In genomic region chr1:110555807-110556470, GRCh38 we compare ENCODE assay signal across 13 cellular contexts. TPM values are rescaled to one million over a fixed set of nuclear protein-coding genes. Genes with fewer than 3 reads are reported as not detected.
A peak's percentile ranks its signal among the peaks of the same experiment; 100 is the strongest.
DNase-seq lines count a peak whose midpoint lies in the region; ATAC-seq and TF ChIP-seq lines count a peak whose summit lies in the region.
"Had no signal": no experiment of that assay in that cellular context is flagged by ENCODE, and none has a peak within 500 bp of the region (broad histone marks: within the 10 kb centered on the region; RNA-seq: fewer than 3 reads in every experiment).

No MANE protein-coding gene starts in this region.

- peaks cover 45% of the 10 kb centered on the region for H3K27me3 Mint-ChIP-seq in activated CD4-positive, alpha-beta T cell treated with anti-CD3 and anti-CD28 coated beads for 36 hours

- peaks cover 2% of the 10 kb centered on the region for H3K4me1 Mint-ChIP-seq in activated CD4-positive, alpha-beta T cell treated with anti-CD3 and anti-CD28 coated beads for 36 hours

- H3K4me3 ChIP-seq in ectodermal cell (ENCODE audit: insufficient read depth, low read depth, low read length) (peak overlapping the region; percentile 33), mesodermal cell (ENCODE audit: extremely low read depth, insufficient read depth, low read length, poor library complexity, severe bottlenecking) (peak overlapping the region; percentile 18), upper lobe of right lung (peak overlapping the region; percentile 40)

- H3K27me3 ChIP-seq in ectodermal cell (ENCODE audit: control insufficient read depth, insufficient read depth, low read length, poor library complexity, severe bottlenecking) = peaks cover 55% of the 10 kb centered on the region
- peaks cover 18% of the 10 kb centered on the region for H3K27me3 ChIP-seq in upper lobe of right lung

- H3K27ac Mint-ChIP-seq in activated CD4-positive, alpha-beta T cell treated with anti-CD3 and anti-CD28 coated beads for 36 hours = no peak overlapping the region
- H3K27ac Mint-ChIP-seq: IgD-negative memory B cell; naive thymus-derived CD8-positive, alpha-beta T cell had no signal

- H3K4me3 Mint-ChIP-seq in activated CD4-positive, alpha-beta T cell treated with anti-CD3 and anti-CD28 coated beads for 36 hours = no peak overlapping the region

- H3K36me3 ChIP-seq in ectodermal cell (ENCODE audit: control insufficient read depth, insufficient read depth, low read length) (no peaks in the 10 kb centered on the region), mesodermal cell (ENCODE audit: control insufficient read depth, insufficient read depth, low read length) (no peaks in the 10 kb centered on the region), upper lobe of right lung (no peaks in the 10 kb centered on the region)
- H3K36me3 ChIP-seq: cardiac muscle cell had no signal

- no peak overlapping the region for H3K27ac ChIP-seq in ectodermal cell (ENCODE audit: insufficient read depth, low read depth, low read length, poor library complexity, severe bottlenecking)
- H3K27ac ChIP-seq in mesodermal cell (ENCODE audit: low read depth, low read length, severe bottlenecking) = no peak overlapping the region
- H3K27ac ChIP-seq in upper lobe of right lung = no peak overlapping the region
- H3K27ac ChIP-seq: C4-2B, cardiac muscle cell had no signal

- CTCF ChIA-PET in activated CD4-positive, alpha-beta T cell treated with anti-CD3 and anti-CD28 coated beads for 36 hours (lab: Charles Lee) = interaction anchor here (0.7 to 3.1 kb wide), 22 partner anchors 9 to 1397 kb away, joined by 3 to 23 read pairs (median 4); partner anchors contain the start of gene KCNA2

- no peak for DNase-seq in activated CD4-positive, alpha-beta T cell treated with anti-CD3 and anti-CD28 coated beads for 36 hours
- no peak for DNase-seq in activated CD4-positive, alpha-beta T cell treated with anti-CD3 and anti-CD28 coated beads for 4 hours
- DNase-seq in upper lobe of right lung = no peak
- DNase-seq in AML-193 (lab: John Stamatoyannopoulos, UW) = no peak
- no peak for DNase-seq in activated T-cell treated with anti-CD3 and anti-CD28 coated beads, Interleukin-2, amount 50 U/mL, for 1 hour

- H3K9me3 ChIP-seq in ectodermal cell (ENCODE audit: control insufficient read depth, low read length) = no peaks in the 10 kb centered on the region
- no peaks in the 10 kb centered on the region for H3K9me3 ChIP-seq in mesodermal cell (ENCODE audit: control insufficient read depth, low read length)
- no peaks in the 10 kb centered on the region for H3K9me3 ChIP-seq in upper lobe of right lung

- peaks cover 5% of the 10 kb centered on the region for H3K4me1 ChIP-seq in ectodermal cell (ENCODE audit: control insufficient read depth, insufficient read depth, low read length)
- H3K4me1 ChIP-seq in mesodermal cell (ENCODE audit: control insufficient read depth, insufficient read depth, low read length, poor library complexity, severe bottlenecking) = no peaks in the 10 kb centered on the region
- no peaks in the 10 kb centered on the region for H3K4me1 ChIP-seq in upper lobe of right lung

- WGBS in ectodermal cell, 2 experiments = 68 to 69% methylated on average over 10 to 11 of the region's 11 CpGs
- 61 to 82% methylated on average over 5 to 7 of the region's 11 CpGs for WGBS in mesodermal cell (ENCODE audit: insufficient coverage in 2 of 2), 2 experiments

- TF ChIP-seq CTCF in upper lobe of right lung (IDR thresholded peaks at IDR 0.05) = no peak

- H3K36me3 Mint-ChIP-seq in activated CD4-positive, alpha-beta T cell treated with anti-CD3 and anti-CD28 coated beads for 36 hours (ENCODE audit: low read depth) = no peaks in the 10 kb centered on the region
- H3K36me3 Mint-ChIP-seq: IgD-negative memory B cell; naive thymus-derived CD8-positive, alpha-beta T cell had no signal

- no peaks in the 10 kb centered on the region for H3K9me3 Mint-ChIP-seq in activated CD4-positive, alpha-beta T cell treated with anti-CD3 and anti-CD28 coated beads for 36 hours (ENCODE audit: low read depth)
- H3K9me3 Mint-ChIP-seq: naive thymus-derived CD8-positive, alpha-beta T cell had no signal

- intact Hi-C loops in activated CD4-positive, alpha-beta T cell treated with anti-CD3 and anti-CD28 coated beads for 36 hours (cut with DNase I, micrococcal nuclease) = loop anchor here (1.0 to 2.0 kb wide), 5 partner anchors 32 to 227 kb away; no protein-coding TSS in a partner anchor
- intact Hi-C loops in upper lobe of right lung (cut with DNase I) = no loop called here

- peak; percentile 14 for ATAC-seq in activated CD4-positive, alpha-beta T cell treated with anti-CD3 and anti-CD28 coated beads for 36 hours
- no peak for ATAC-seq in upper lobe of right lung
- no peak for ATAC-seq in HG03039 (IDR thresholded peaks at IDR 0.05; ENCODE audit: unreplicated experiment)

- POLR2A ChIA-PET in activated CD4-positive, alpha-beta T cell treated with anti-CD3 and anti-CD28 coated beads for 36 hours (lab: Charles Lee) = no interaction called here

RNA-seq across cellular contexts. Expression of gene KCNA10, which starts 37.0 kb away (rescaled TPM):
- total RNA-seq in activated CD4-positive, alpha-beta T cell treated with anti-CD3 and anti-CD28 coated beads for 36 hours = not detected
- not detected for polyA plus RNA-seq in ectodermal cell (2013, experiment 1 of 4)
- not detected for polyA plus RNA-seq in ectodermal cell (2013, experiment 2 of 4)
- polyA plus RNA-seq in ectodermal cell (2013, experiment 3 of 4) = not detected
- not detected for polyA plus RNA-seq in ectodermal cell (2013, experiment 4 of 4)
- not detected for polyA plus RNA-seq in mesodermal cell (2013, experiment 1 of 2)
- not detected for polyA plus RNA-seq in mesodermal cell (2013, experiment 2 of 2)
- not detected for total RNA-seq in upper lobe of right lung
- total RNA-seq: cardiac muscle cell; naive thymus-derived CD8-positive, alpha-beta T cell; T-helper 1 cell treated with Interleukin-12 subunit alpha and Interleukin-12 subunit beta and Interleukin-4 antibody, amounts not matched to agents 30 ng/mL and 1 ng/mL, for 36 hours had no signal
- polyA plus RNA-seq: cardiac muscle cell; IgD-negative memory B cell; naive thymus-derived CD8-positive, alpha-beta T cell had no signal

RNA-seq across cellular contexts. Expression of gene KCNA2, which starts 50.2 kb away (rescaled TPM):
- under 1 TPM; 0.25 to 0.37 TPM for total RNA-seq in activated CD4-positive, alpha-beta T cell treated with anti-CD3 and anti-CD28 coated beads for 36 hours
- 0.80 TPM for polyA plus RNA-seq in ectodermal cell (2013, experiment 1 of 4)
- polyA plus RNA-seq in ectodermal cell (2013, experiment 2 of 4) = 0.98 TPM
- polyA plus RNA-seq in ectodermal cell (2013, experiment 3 of 4) = 0.69 TPM
- 1.9 TPM for polyA plus RNA-seq in ectodermal cell (2013, experiment 4 of 4)
- 1.3 TPM for polyA plus RNA-seq in mesodermal cell (2013, experiment 1 of 2)
- 0.61 TPM for polyA plus RNA-seq in mesodermal cell (2013, experiment 2 of 2)
- 0.64 TPM for total RNA-seq in upper lobe of right lung
- polyA plus RNA-seq: IgD-negative memory B cell; naive thymus-derived CD8-positive, alpha-beta T cell had no signal
